ENCODE assay signal across 17 cellular contexts in genomic region chr11:116918925-116919653, GRCh38.
"Had no signal": no experiment of that assay in that cellular context is flagged by ENCODE, and none has a peak within 500 bp of the region (broad histone marks: within the 10 kb centered on the region; RNA-seq: fewer than 3 reads in every experiment).

No MANE protein-coding gene starts in this region.

- DNase-seq: activated CD4-positive, alpha-beta T cell treated with anti-CD3 and anti-CD28 coated beads, Interleukin-2, amount 50 U/mL, for 1 hour; activated CD4-positive, CD25-positive, alpha-beta regulatory T cell treated with anti-CD3 and anti-CD28 coated beads, Interleukin-2, amount 50 U/mL, for 72 hours; activated CD8-positive, alpha-beta memory T cell treated with anti-CD3 and anti-CD28 coated beads, Interleukin-2, amount 50 U/mL, for 4 hours; activated naive CD4-positive, alpha-beta T cell treated with anti-CD3 and anti-CD28 coated beads, Interleukin-2, amount 10 ng/mL, durations not matched to agents 7 days and 5 days; activated T-cell treated with anti-CD3 and anti-CD28 coated beads, Interleukin-2, amount 50 U/mL, for 4 hours; aorta; erythroblast; foreskin melanocyte; glutamatergic neuron; immature natural killer cell; kidney glomerular epithelial cell; spleen; stimulated activated CD4-positive, alpha-beta T cell treated with anti-CD3 and anti-CD28 coated beads, Interleukin-4, amount 100 ng/mL, for 4 hours; stimulated activated naive B cell treated with anti-CD40 and anti-IgM and Interleukin-4, amounts not matched to agents 10 μg/mL and 1 μg/mL and 100 μg/mL, for 72 hours; T-helper 1 cell; T-helper 9 cell; thyroid gland had no signal

- H3K4me3 ChIP-seq: spleen, thyroid gland had no signal

- H3K9me3 ChIP-seq: spleen, thyroid gland had no signal

- H3K27me3 ChIP-seq: spleen, thyroid gland had no signal

- H3K27ac ChIP-seq: spleen had no signal

- ATAC-seq: activated T-cell treated with anti-CD3 and anti-CD28 coated beads, Interleukin-2, amount 50 U/mL, for 4 hours; stimulated activated naive B cell treated with anti-CD40 and anti-IgM and Interleukin-4, amounts not matched to agents 10 μg/mL and 1 μg/mL and 100 μg/mL, for 72 hours had no signal

- H3K36me3 ChIP-seq: thyroid gland had no signal
